7 cellular contexts compared by ENCODE assay signal in genomic region chr12:92080390-92081285, GRCh38.
DNase-seq lines count a peak whose midpoint lies in the region; ATAC-seq and TF ChIP-seq lines count a peak whose summit lies in the region.

No MANE protein-coding gene starts in this region.

- H3K27ac ChIP-seq in Panc1 (ENCODE audit: low read length) (peak overlapping the region; percentile 77), dorsolateral prefrontal cortex (no peak overlapping the region), testis (no peak overlapping the region)

- in situ Hi-C loops in Panc1 (cut with HindIII; ENCODE audit: low pct_unique_long_range_greater_than_20kb, low sequenced_read_pairs): no loop called here

- H3K36me3 ChIP-seq in Panc1 (ENCODE audit: control insufficient read depth, insufficient read depth, low read length): no peaks in the 10 kb centered on the region
- no peaks in the 10 kb centered on the region for H3K36me3 ChIP-seq in testis (ENCODE audit: low read depth, missing control alignments)

- TF ChIP-seq POLR2A in testis (IDR thresholded peaks at IDR 0.05): no peak

- CTCF ChIA-PET in Panc1 (lab: Charles Lee): no interaction called here

- no TSS peak for BruUV-seq in Panc1 (replicated peaks; lab: Mats Ljungman, UMichigan)

- H3K4me3 ChIP-seq in Panc1 (ENCODE audit: low read depth in 2 of 2, low read length in 2 of 2): peak overlapping the region; percentile 4 to 27; a peak in 3 of 4 replicates
- H3K4me3 ChIP-seq in dorsolateral prefrontal cortex: no peak overlapping the region
- no peak overlapping the region for H3K4me3 ChIP-seq in testis

- no peaks in the 10 kb centered on the region for H3K9me3 ChIP-seq in Panc1 (ENCODE audit: control insufficient read depth, insufficient read depth, low read depth, low read length)
- no peaks in the 10 kb centered on the region for H3K9me3 ChIP-seq in testis

- H3K27me3 ChIP-seq in Panc1 (ENCODE audit: control insufficient read depth, insufficient read depth, low read length) (no peaks in the 10 kb centered on the region), dorsolateral prefrontal cortex (no peaks in the 10 kb centered on the region), testis (no peaks in the 10 kb centered on the region)

- H3K4me1 ChIP-seq in Panc1 (ENCODE audit: control insufficient read depth, insufficient read depth, low read length) (peaks cover 18% of the 10 kb centered on the region), testis (peaks cover 5% of the 10 kb centered on the region)

- intact Hi-C loops in Panc1 (cut with micrococcal nuclease; ENCODE audit: unreplicated experiment) (no loop called here), dorsolateral prefrontal cortex (cut with DNase I) (no loop called here), testis (cut with DNase I; ENCODE audit: low total_unique reads) (no loop called here)

- POLR2A ChIA-PET in Panc1 (lab: Charles Lee): no interaction called here

- no peak for TF ChIP-seq CTCF in Panc1 (IDR thresholded peaks at IDR 0.05)
- TF ChIP-seq CTCF in dorsolateral prefrontal cortex (IDR thresholded peaks at IDR 0.05 in 54 of 56, conservative IDR thresholded peaks at IDR 0.05 in 2 of 56; ENCODE audit: low read depth in 1 of 56, partially characterized antibody in 56 of 56): no peak
- no peak for TF ChIP-seq CTCF in testis (IDR thresholded peaks at IDR 0.05)

- DNase-seq in Panc1 (ENCODE audit: low read depth, low spot score) (peak; percentile 73), fibroblast of gingiva (ENCODE audit: low read depth) (peak; percentile 81), stromal cell of bone marrow (ENCODE audit: low read depth) (peak; percentile 43), dorsolateral prefrontal cortex (no peak), testis (no peak)

- peak; percentile 68 for ATAC-seq in GM18858 (IDR thresholded peaks at IDR 0.05; ENCODE audit: unreplicated experiment)
- peak; percentile 74 for ATAC-seq in HG02798 (IDR thresholded peaks at IDR 0.05; ENCODE audit: poor library complexity, unreplicated experiment)
- peak; percentile 92 for ATAC-seq in Panc1

- WGBS in testis, 2 donors: 87 to 92% methylated on average over 7 of the region's 7 CpGs

Comparison
In these comparisons a context has a peak if more than half of its experiments do, and no peak if none do; other contexts are left out.
1. DNase-seq: peak in Panc1 (single experiment), fibroblast of gingiva (single experiment) and stromal cell of bone marrow (single experiment); none in dorsolateral prefrontal cortex (0 of 10) and testis (single experiment).
2. H3K4me3 ChIP-seq: peak in Panc1 (2 of 2); none in dorsolateral prefrontal cortex (0 of 59) and testis (0 of 2).
3. Peak in every context shown above with its lines, with median percentiles within 50 percentile points of each other: ATAC-seq.